In genomic region chr1:171615122-171615906, GRCh38 we compare ENCODE assay signal across 15 cellular contexts. TPM values are rescaled to one million over a fixed set of nuclear protein-coding genes. Genes with fewer than 3 reads are reported as not detected.
DNase-seq lines count a peak whose midpoint lies in the region; ATAC-seq, FAIRE-seq and TF ChIP-seq lines count a peak whose summit lies in the region.
"Not testable (repeated sequence)": the region's sequence is repeated elsewhere in the genome, so short reads cannot be mapped to it uniquely, and the experiment has no call there.
"Had no signal": no experiment of that assay in that cellular context is flagged by ENCODE, and none has a peak within 500 bp of the region (broad histone marks: within the 10 kb centered on the region; RNA-seq: fewer than 3 reads in every experiment).

No MANE protein-coding gene starts in this region.

- not testable (repeated sequence) for H3K4me2 ChIP-seq in GM23338
- 0 out of 2 replicates have a peak overlapping the region, but pooled peaks have one; percentile 13 for H3K4me2 ChIP-seq in K562 (ENCODE audit: insufficient read depth, low read length)

- intact Hi-C loops in K562 (cut with micrococcal nuclease), result not testable (repeated sequence)

- TF ChIP-seq EP300 in K562 (IDR thresholded peaks at IDR 0.05; ENCODE audit: low read length), result peak; percentile 33; the same call in 1 of the 2 replicates

- H3K4me1 ChIP-seq in GM23338 (ENCODE audit: insufficient read depth); K562 (replicated peaks in 1 of 2; ENCODE audit: control insufficient read depth in 2 of 2, insufficient read depth in 2 of 2, low read length in 2 of 2): not testable (repeated sequence)

- not testable (repeated sequence) for H4K20me1 ChIP-seq in GM23338 (replicated peaks; ENCODE audit: insufficient read depth); K562 (replicated peaks; ENCODE audit: control insufficient read depth, insufficient read depth, low read length)

- TF ChIP-seq POLR2A in K562 (conservative IDR thresholded peaks at IDR 0.05), result not testable (repeated sequence)

- H3K4me3 Mint-ChIP-seq in GM23338, result not testable (repeated sequence)

- peak overlapping the region; percentile 28; the same call in 1 of the 2 replicates for H2AFZ ChIP-seq in GM23338
- H2AFZ ChIP-seq in K562 (ENCODE audit: low read depth, low read length), result not testable (repeated sequence)

- not testable (repeated sequence) for H3K9ac ChIP-seq in K562 (ENCODE audit: insufficient read depth in 1 of 2, low read depth in 2 of 2, low read length in 2 of 2)

- FAIRE-seq in K562 (lab: Jason Lieb, UNC), result not testable (repeated sequence)

- H3K79me2 ChIP-seq in GM23338 (replicated peaks; ENCODE audit: insufficient read depth); K562 (ENCODE audit: control insufficient read depth, insufficient read depth, low read length): not testable (repeated sequence)

- H3K27ac ChIP-seq in GM23338 (ENCODE audit: low read depth); K562 (ENCODE audit: extremely low read depth, low read depth, low read length): not testable (repeated sequence)

- H3K27me3 ChIP-seq in GM23338 (ENCODE audit: insufficient read depth); K562 (ENCODE audit: control insufficient read depth in 2 of 2, insufficient read depth in 2 of 2, low read length in 2 of 2): not testable (repeated sequence)

- not testable (repeated sequence) for H3K27me3 Mint-ChIP-seq in GM23338 (ENCODE audit: insufficient read depth, low read depth, poor library complexity)

- TF ChIP-seq RAD21 in K562 (CRISPR knock-in tag; conservative IDR thresholded peaks at IDR 0.05 in 1 of 2, IDR thresholded peaks at IDR 0.05 in 1 of 2), result not testable (repeated sequence)

- not testable (repeated sequence) for H3K9me3 ChIP-seq in K562 (replicated peaks; ENCODE audit: control insufficient read depth, insufficient read depth, low read depth, low read length)

- CTCF ChIA-PET in K562 (lab: Yijun Ruan, JAX; ENCODE audit: low intra/inter-chr PET ratio), result not testable (repeated sequence)

- not testable (repeated sequence) for H3K4me1 Mint-ChIP-seq in GM23338

- ATAC-seq in GM18498 (IDR thresholded peaks at IDR 0.05; ENCODE audit: unreplicated experiment) (peak; percentile 47), GM18870 (IDR thresholded peaks at IDR 0.05; ENCODE audit: unreplicated experiment) (peak; percentile 44), GM19452 (IDR thresholded peaks at IDR 0.05; ENCODE audit: unreplicated experiment) (peak; percentile 39), HG03095 (IDR thresholded peaks at IDR 0.05; ENCODE audit: unreplicated experiment) (peak; percentile 38), HG03460 (IDR thresholded peaks at IDR 0.05; ENCODE audit: unreplicated experiment) (peak; percentile 45), K562 (peak; percentile 56)
- ATAC-seq in GM23338, result not testable (repeated sequence)

- not testable (repeated sequence) for H3K36me3 Mint-ChIP-seq in GM23338 (ENCODE audit: low read depth)

- BruUV-seq in K562 (replicated peaks; lab: Mats Ljungman, UMichigan), result not testable (repeated sequence)

- H3K9me1 ChIP-seq in K562 (ENCODE audit: control insufficient read depth, insufficient read depth, low read length), result not testable (repeated sequence)

- not testable (repeated sequence) for H3K27ac Mint-ChIP-seq in GM23338

- H3K36me3 ChIP-seq in GM23338 (ENCODE audit: insufficient read depth); K562 (ENCODE audit: control insufficient read depth, insufficient read depth, low read length): not testable (repeated sequence)

- DNase-seq in GM23338 (ENCODE audit: low spot score), result not testable (repeated sequence)
- peak in 1 of 4 experiments; percentile 49 for DNase-seq in K562 (ENCODE audit: extremely low read depth in 1 of 4, low spot score in 3 of 4)

- not testable (repeated sequence) for H3K9me3 Mint-ChIP-seq in GM23338

- not testable (repeated sequence) for H3K9me2 ChIP-seq in GM23338 (ENCODE audit: insufficient read depth)

- not testable (repeated sequence) for H3F3A ChIP-seq in GM23338 (replicated peaks; ENCODE audit: low read depth)

- TF ChIP-seq CTCF in GM23338 (conservative IDR thresholded peaks at IDR 0.05; ENCODE audit: low read depth in 2 of 2); K562 (IDR thresholded peaks at IDR 0.05 in 2 of 3, conservative IDR thresholded peaks at IDR 0.05 in 1 of 3; ENCODE audit: insufficient read depth in 2 of 3, low read depth in 1 of 3, low read length in 3 of 3): not testable (repeated sequence)

- not testable (repeated sequence) for H3K4me3 ChIP-seq in GM23338, K562

- 20% methylated on average over 14 of the region's 14 CpGs for WGBS in K562 (ENCODE audit: insufficient coverage, low coverage, missing lambda C conversion rate)

- in situ Hi-C loops in K562 (cut with MboI), result loop anchor here (25.0 kb wide), 1 partner anchor 1078 kb away; the partner anchor contains the start of gene GORAB

- POLR2A ChIA-PET in K562 (lab: Yijun Ruan, JAX), result interaction anchor here (0.6 kb wide), 1 partner anchor 231 kb away, joined by 3 read pairs; no protein-coding TSS in a partner anchor

TF ChIP-seq in K562, 482 proteins besides CTCF, POLR2A, EP300 and RAD21:
- peak; percentile 66 for TF ChIP-seq TEAD4 (IDR thresholded peaks at IDR 0.05; ENCODE audit: low read length)
- TF ChIP-seq TEAD4 (CRISPR knock-in tag; IDR thresholded peaks at IDR 0.05; ENCODE audit: borderline replicate concordance), result not testable (repeated sequence)
- TF ChIP-seq KDM1A (IDR thresholded peaks at IDR 0.05), result peak; percentile 32 to 57; a peak in 1 of 4 replicates
- peak; percentile 46; the same call in 1 of the 2 replicates for TF ChIP-seq CTBP1 (IDR thresholded peaks at IDR 0.05; ENCODE audit: borderline replicate concordance)
- peak; percentile 61 for TF ChIP-seq NCOR1 (IDR thresholded peaks at IDR 0.05)
- peak; percentile 24 for TF ChIP-seq NFIC (IDR thresholded peaks at IDR 0.05)
- peak; percentile 46; the same call in 1 of the 2 replicates for TF ChIP-seq SMARCA4 (IDR thresholded peaks at IDR 0.05)
- TF ChIP-seq CBFA2T3 (IDR thresholded peaks at IDR 0.05), result peak; percentile 84
- TF ChIP-seq TCF3 (CRISPR knock-in tag; IDR thresholded peaks at IDR 0.05), result peak; percentile 45; the same call in 1 of the 2 replicates
- TF ChIP-seq RCOR1 (IDR thresholded peaks at IDR 0.05; ENCODE audit: borderline replicate concordance in 1 of 2, low read depth in 2 of 2, low read length in 2 of 2), result peak in 1 of 2 experiments; percentile 37; a peak in 1 of 4 replicates
- TF ChIP-seq DPF2 (IDR thresholded peaks at IDR 0.05), result peak; percentile 59
- peak in 1 of 2 experiments; percentile 41; a peak in 1 of 4 replicates for TF ChIP-seq HDAC1 (IDR thresholded peaks at IDR 0.05)
- peak; percentile 59 for TF ChIP-seq MEIS2 (IDR thresholded peaks at IDR 0.05; ENCODE audit: partially characterized antibody)
- peak; percentile 80; the same call in 1 of the 2 replicates for TF ChIP-seq ARID1B (IDR thresholded peaks at IDR 0.05)
- peak; percentile 62; the same call in 1 of the 2 replicates for TF ChIP-seq TAL1 (IDR thresholded peaks at IDR 0.05)
- peak; percentile 70 for TF ChIP-seq CBFA2T2 (conservative IDR thresholded peaks at IDR 0.05)

RNA-seq across cellular contexts. Expression of gene MYOCOS, which starts 6.7 kb away (rescaled TPM):
- not detected in 2 replicates for total RNA-seq in GM23338 (2014; rRNA removed; shearing (Covaris generic))
- not detected in 2 replicates for polyA plus RNA-seq in GM23338 (2016; fragmentation: Nextera tagmentation; extraction: Ambion mirVana)
- total RNA-seq in K562 (2011; cell fraction: chromatin; rRNA removed; ENCODE audit: low replicate concordance), result 0.30 TPM in 1 of 2 replicates, not detected in the other
- not detected in 2 replicates for total RNA-seq in K562 (2011; cell fraction: nucleolus; rRNA removed)
- total RNA-seq in K562 (2011; cell fraction: nucleoplasm; rRNA removed), result 0.31 TPM in 1 of 2 replicates, not detected in the other
- total RNA-seq in K562 (2014; rRNA removed), result not detected in 2 replicates
- 0.07 TPM in 1 of 2 replicates, not detected in the other for total RNA-seq in K562 (2014; rRNA removed; fragmentation: Illumina TruSeq; extraction: Trizol)
- total RNA-seq in K562 (2015; rRNA removed; fragmentation: Illumina TruSeq; extraction: Trizol), result 0.07 TPM in 1 of 2 replicates, not detected in the other
- total RNA-seq in K562 (2021), result not detected in 2 replicates
- not detected in 2 replicates for polyA plus RNA-seq in K562 (2011; rRNA removed)
- polyA plus RNA-seq in K562 (2011; cell fraction: cytosol; rRNA removed), result not detected in 2 replicates
- polyA plus RNA-seq in K562 (2011; cell fraction: nucleus; rRNA removed), result not detected in 2 replicates
- not detected in 2 replicates for polyA plus RNA-seq in K562 (2012)
- not detected in 2 replicates for polyA plus RNA-seq in K562 (2014; fragmentation: Illumina TruSeq; extraction: Trizol)
- polyA plus RNA-seq in K562 (2014; fragmentation: Nextera tagmentation; extraction: Ambion mirVana), result not detected
- polyA plus RNA-seq in K562 (2014; rRNA removed), result not detected in 2 replicates
- polyA minus RNA-seq in K562 (2011; rRNA and poly(A)+ RNA removed), result 0.07 TPM in 1 of 2 replicates, not detected in the other
- not detected in 2 replicates for polyA minus RNA-seq in K562 (2011; cell fraction: cytosol; rRNA and poly(A)+ RNA removed)
- not detected in 2 replicates for polyA minus RNA-seq in K562 (2011; cell fraction: nucleus; rRNA and poly(A)+ RNA removed)
- total RNA-seq: HT-29, M059J, RPMI7951 had no signal
- polyA plus RNA-seq: BJ had no signal

RNA-seq across cellular contexts. Expression of gene MYOC, which starts 37.2 kb away (rescaled TPM):
- not detected in 2 replicates for total RNA-seq in GM23338 (2014; rRNA removed; shearing (Covaris generic))
- polyA plus RNA-seq in GM23338 (2016; fragmentation: Nextera tagmentation; extraction: Ambion mirVana) (not detected in 2 replicates), K562 (2011; rRNA removed) (not detected in 2 replicates), K562 (2014; fragmentation: Illumina TruSeq; extraction: Trizol) (not detected in 2 replicates), K562 (2014; fragmentation: Nextera tagmentation; extraction: Ambion mirVana) (not detected), K562 (2014; rRNA removed) (not detected in 2 replicates)
- total RNA-seq in K562 (2011; cell fraction: chromatin; rRNA removed; ENCODE audit: low replicate concordance), result not detected in 2 replicates
- total RNA-seq in K562 (2011; cell fraction: nucleolus; rRNA removed), result not detected in 2 replicates
- not detected in 2 replicates for total RNA-seq in K562 (2011; cell fraction: nucleoplasm; rRNA removed)
- total RNA-seq in K562 (2014; rRNA removed) (not detected in 2 replicates), K562 (2014; rRNA removed; fragmentation: Illumina TruSeq; extraction: Trizol) (not detected in 2 replicates), K562 (2015; rRNA removed; fragmentation: Illumina TruSeq; extraction: Trizol) (not detected in 2 replicates), K562 (2021) (not detected in 2 replicates)
- polyA plus RNA-seq in K562 (2011; cell fraction: cytosol; rRNA removed), result not detected in 2 replicates
- polyA plus RNA-seq in K562 (2011; cell fraction: nucleus; rRNA removed), result not detected in 2 replicates
- polyA plus RNA-seq in K562 (2012), result not detected in 2 replicates
- polyA minus RNA-seq in K562 (2011; rRNA and poly(A)+ RNA removed), result not detected in 2 replicates
- not detected in 2 replicates for polyA minus RNA-seq in K562 (2011; cell fraction: cytosol; rRNA and poly(A)+ RNA removed)
- polyA minus RNA-seq in K562 (2011; cell fraction: nucleus; rRNA and poly(A)+ RNA removed), result not detected in 2 replicates
- total RNA-seq: Caco-2; CD4-positive, alpha-beta T cell; H9; HT-29; M059J; RPMI7951; T-helper 2 cell treated with Interferon-gamma antibody and Interleukin-4, amounts not matched to agents 100 ng/mL and 5 ng/mL, for 36 hours had no signal
